In the genomic region with DNA sequence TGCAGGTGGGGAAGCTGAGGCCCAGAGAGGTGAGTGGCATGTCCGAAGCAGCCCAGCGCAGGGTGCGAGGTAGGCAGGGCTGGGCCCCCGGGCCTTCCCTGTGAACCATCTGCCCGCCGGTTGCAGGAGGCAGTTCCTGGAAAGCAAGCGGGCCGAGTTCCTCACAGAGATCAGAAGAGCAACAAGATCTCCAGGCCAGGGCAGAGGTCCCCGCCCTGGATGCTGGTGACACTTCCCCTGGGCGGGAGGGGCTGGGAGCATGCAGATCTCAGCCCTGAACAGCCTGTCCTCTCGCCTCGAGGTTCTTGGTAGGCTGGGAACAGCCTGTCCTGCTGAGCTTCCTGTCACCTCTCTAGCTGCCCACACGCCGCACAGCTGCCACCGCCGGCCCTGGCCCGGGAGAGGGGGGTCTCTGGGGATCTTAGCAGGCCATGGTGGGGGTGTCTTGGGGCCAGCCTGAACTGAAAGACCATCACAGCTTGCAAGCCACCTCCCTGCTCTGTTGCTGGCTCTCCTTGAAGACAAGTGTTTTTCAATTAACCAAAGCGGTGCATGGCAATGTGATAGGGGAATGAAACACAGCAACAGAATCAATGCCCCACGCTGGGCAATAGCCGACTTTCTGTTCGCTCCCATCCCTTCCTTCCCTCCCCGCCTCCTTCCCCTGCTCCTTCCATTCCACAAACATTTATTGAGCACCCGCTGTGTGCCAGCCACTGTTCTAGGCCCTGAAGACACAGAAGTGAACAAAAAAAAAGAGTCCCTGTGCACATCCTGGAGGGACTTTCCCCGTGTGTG, we compare ENCODE assay signal across 1 cellular context.
TF ChIP-seq lines count a peak whose summit lies in the region.

No MANE protein-coding gene starts in this region.

TF ChIP-seq in HepG2, 621 proteins besides CTCF, POLR2A, EP300 and RAD21 (continued from another document and continues in another):
- TF ChIP-seq, protein P1, sequence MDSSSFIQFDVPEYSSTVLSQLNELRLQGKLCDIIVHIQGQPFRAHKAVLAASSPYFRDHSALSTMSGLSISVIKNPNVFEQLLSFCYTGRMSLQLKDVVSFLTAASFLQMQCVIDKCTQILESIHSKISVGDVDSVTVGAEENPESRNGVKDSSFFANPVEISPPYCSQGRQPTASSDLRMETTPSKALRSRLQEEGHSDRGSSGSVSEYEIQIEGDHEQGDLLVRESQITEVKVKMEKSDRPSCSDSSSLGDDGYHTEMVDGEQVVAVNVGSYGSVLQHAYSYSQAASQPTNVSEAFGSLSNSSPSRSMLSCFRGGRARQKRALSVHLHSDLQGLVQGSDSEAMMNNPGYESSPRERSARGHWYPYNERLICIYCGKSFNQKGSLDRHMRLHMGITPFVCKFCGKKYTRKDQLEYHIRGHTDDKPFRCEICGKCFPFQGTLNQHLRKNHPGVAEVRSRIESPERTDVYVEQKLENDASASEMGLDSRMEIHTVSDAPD (CRISPR knock-in tag; IDR thresholded peaks at IDR 0.05) = no peak
- TF ChIP-seq, protein P2, sequence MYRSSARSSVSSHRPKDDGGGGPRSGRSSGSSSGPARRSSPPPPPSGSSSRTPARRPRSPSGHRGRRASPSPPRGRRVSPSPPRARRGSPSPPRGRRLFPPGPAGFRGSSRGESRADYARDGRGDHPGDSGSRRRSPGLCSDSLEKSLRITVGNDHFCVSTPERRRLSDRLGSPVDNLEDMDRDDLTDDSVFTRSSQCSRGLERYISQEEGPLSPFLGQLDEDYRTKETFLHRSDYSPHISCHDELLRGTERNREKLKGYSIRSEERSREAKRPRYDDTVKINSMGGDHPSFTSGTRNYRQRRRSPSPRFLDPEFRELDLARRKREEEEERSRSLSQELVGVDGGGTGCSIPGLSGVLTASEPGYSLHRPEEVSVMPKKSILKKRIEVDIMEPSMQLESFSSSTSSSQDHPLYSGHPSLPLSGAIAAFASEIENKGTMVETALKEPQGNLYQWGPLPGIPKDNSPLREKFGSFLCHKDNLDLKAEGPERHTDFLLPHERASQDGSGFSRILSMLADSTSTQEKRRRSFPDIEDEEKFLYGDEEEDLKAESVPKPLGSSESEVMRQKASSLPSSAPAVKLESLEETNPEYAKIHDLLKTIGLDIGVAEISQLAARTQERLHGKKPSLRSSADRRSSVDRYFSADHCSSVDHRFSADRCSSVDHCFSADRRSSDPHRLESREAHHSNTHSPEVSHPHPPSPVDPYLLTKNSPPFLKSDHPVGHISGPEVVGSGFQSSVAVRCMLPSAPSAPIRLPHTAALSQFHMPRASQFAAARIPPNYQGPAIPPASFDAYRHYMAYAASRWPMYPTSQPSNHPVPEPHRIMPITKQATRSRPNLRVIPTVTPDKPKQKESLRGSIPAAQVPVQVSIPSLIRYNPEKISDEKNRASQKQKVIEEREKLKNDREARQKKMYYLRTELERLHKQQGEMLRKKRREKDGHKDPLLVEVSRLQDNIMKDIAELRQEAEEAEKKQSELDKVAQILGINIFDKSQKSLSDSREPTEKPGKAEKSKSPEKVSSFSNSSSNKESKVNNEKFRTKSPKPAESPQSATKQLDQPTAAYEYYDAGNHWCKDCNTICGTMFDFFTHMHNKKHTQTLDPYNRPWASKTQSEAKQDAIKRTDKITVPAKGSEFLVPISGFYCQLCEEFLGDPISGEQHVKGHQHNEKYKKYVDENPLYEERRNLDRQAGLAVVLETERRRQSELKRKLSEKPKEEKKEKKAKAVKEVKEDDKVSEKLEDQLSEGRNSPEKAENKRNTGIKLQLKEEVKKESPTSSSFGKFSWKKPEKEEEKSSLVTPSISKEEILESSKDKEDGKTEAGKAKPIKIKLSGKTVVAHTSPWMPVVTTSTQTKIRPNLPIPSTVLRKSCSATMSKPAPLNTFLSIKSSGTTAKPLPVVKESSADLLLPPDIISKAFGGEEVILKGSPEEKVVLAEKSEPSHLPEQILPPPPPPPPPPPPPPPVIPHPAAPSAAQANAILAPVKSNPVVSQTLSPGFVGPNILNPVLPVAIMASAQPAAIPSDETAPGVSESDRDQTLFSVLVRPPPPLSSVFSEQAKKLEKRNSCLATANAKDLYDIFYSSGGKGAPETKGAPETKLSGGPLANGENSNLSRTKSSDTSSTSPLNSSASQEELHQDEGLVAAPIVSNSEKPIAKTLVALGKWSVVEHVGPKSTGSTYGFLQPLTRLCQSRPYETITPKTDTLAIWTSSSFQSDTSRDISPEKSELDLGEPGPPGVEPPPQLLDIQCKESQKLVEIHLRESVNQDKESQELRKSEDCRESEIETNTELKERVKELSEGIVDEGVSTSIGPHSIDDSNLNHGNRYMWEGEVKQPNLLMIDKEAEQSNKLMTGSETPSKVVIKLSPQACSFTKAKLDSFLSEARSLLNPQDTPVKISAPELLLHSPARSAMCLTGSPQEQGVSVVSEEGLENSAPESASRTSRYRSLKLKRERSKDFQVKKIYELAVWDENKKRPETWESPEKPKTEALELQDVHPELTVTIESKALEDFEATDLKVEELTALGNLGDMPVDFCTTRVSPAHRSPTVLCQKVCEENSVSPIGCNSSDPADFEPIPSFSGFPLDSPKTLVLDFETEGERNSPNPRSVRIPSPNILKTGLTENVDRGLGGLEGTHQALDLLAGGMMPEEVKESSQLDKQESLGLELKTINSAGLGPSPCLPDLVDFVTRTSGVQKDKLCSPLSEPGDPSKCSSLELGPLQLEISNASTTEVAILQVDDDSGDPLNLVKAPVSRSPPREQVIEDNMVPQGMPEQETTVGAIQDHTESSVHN (CRISPR knock-in tag; IDR thresholded peaks at IDR 0.05) = no peak
- TF ChIP-seq SRY (CRISPR knock-in tag; IDR thresholded peaks at IDR 0.05) (no peak), KDM5A (IDR thresholded peaks at IDR 0.05; ENCODE audit: borderline replicate concordance, low read length) (no peak), ZBTB38 (CRISPR knock-in tag; IDR thresholded peaks at IDR 0.05) (peak; percentile 48), GFI1 (CRISPR knock-in tag; IDR thresholded peaks at IDR 0.05; ENCODE audit: borderline replicate concordance) (no peak; the same call in 1 of the 2 replicates), RFXANK (CRISPR knock-in tag; IDR thresholded peaks at IDR 0.05) (no peak), SIX1 (CRISPR knock-in tag; IDR thresholded peaks at IDR 0.05; ENCODE audit: borderline replicate concordance) (no peak), NR2F1 (CRISPR knock-in tag; IDR thresholded peaks at IDR 0.05) (peak in 1 of 2 experiments; percentile 29; a peak in 1 of 4 replicates), TEAD2 (CRISPR knock-in tag; IDR thresholded peaks at IDR 0.05) (no peak), ZNF124 (CRISPR knock-in tag; IDR thresholded peaks at IDR 0.05) (no peak), PHF20 (CRISPR knock-in tag; IDR thresholded peaks at IDR 0.05) (no peak), ZNF570 (CRISPR knock-in tag; IDR thresholded peaks at IDR 0.05; ENCODE audit: borderline replicate concordance) (no peak), NFATC3 (CRISPR knock-in tag; IDR thresholded peaks at IDR 0.05) (no peak), SMAD9 (CRISPR knock-in tag; IDR thresholded peaks at IDR 0.05) (no peak), SKI (IDR thresholded peaks at IDR 0.05; ENCODE audit: partially characterized antibody) (peak; percentile 25), ZNF772 (CRISPR knock-in tag; IDR thresholded peaks at IDR 0.05) (peak; percentile 59; the same call in 1 of the 2 replicates), ZMYM2 (CRISPR knock-in tag; IDR thresholded peaks at IDR 0.05) (no peak), KLF13 (CRISPR knock-in tag; IDR thresholded peaks at IDR 0.05) (no peak), CCAR2 (optimal IDR thresholded peaks at IDR 0.05; ENCODE audit: low read depth, low read length) (no peak), SNAPC2 (CRISPR knock-in tag; IDR thresholded peaks at IDR 0.05) (no peak), BCL6 (CRISPR knock-in tag; IDR thresholded peaks at IDR 0.05) (peak; percentile 100), KLF15 (CRISPR knock-in tag; IDR thresholded peaks at IDR 0.05; ENCODE audit: borderline replicate concordance) (no peak), ZNF605 (CRISPR knock-in tag; IDR thresholded peaks at IDR 0.05) (peak; percentile 63), ZNF619 (CRISPR knock-in tag; IDR thresholded peaks at IDR 0.05) (no peak), NCOA1 (CRISPR knock-in tag; IDR thresholded peaks at IDR 0.05) (no peak), KDM5B (CRISPR knock-in tag; IDR thresholded peaks at IDR 0.05; ENCODE audit: borderline replicate concordance) (no peak; the same call in 1 of the 2 replicates), SP1 (IDR thresholded peaks at IDR 0.05) (no peak), SP1 (CRISPR knock-in tag; IDR thresholded peaks at IDR 0.05) (no peak), HOXA7 (CRISPR knock-in tag; IDR thresholded peaks at IDR 0.05) (no peak), HOXD1 (CRISPR knock-in tag; IDR thresholded peaks at IDR 0.05) (0 out of 2 replicates have a peak, but pooled peaks have one; percentile 34)
- TF ChIP-seq, protein P3, sequence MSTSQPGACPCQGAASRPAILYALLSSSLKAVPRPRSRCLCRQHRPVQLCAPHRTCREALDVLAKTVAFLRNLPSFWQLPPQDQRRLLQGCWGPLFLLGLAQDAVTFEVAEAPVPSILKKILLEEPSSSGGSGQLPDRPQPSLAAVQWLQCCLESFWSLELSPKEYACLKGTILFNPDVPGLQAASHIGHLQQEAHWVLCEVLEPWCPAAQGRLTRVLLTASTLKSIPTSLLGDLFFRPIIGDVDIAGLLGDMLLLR (CRISPR knock-in tag; IDR thresholded peaks at IDR 0.05) = no peak
- TF ChIP-seq, protein P4, sequence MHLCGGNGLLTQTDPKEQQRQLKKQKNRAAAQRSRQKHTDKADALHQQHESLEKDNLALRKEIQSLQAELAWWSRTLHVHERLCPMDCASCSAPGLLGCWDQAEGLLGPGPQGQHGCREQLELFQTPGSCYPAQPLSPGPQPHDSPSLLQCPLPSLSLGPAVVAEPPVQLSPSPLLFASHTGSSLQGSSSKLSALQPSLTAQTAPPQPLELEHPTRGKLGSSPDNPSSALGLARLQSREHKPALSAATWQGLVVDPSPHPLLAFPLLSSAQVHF (CRISPR knock-in tag; IDR thresholded peaks at IDR 0.05) = no peak
- TF ChIP-seq, protein P5, sequence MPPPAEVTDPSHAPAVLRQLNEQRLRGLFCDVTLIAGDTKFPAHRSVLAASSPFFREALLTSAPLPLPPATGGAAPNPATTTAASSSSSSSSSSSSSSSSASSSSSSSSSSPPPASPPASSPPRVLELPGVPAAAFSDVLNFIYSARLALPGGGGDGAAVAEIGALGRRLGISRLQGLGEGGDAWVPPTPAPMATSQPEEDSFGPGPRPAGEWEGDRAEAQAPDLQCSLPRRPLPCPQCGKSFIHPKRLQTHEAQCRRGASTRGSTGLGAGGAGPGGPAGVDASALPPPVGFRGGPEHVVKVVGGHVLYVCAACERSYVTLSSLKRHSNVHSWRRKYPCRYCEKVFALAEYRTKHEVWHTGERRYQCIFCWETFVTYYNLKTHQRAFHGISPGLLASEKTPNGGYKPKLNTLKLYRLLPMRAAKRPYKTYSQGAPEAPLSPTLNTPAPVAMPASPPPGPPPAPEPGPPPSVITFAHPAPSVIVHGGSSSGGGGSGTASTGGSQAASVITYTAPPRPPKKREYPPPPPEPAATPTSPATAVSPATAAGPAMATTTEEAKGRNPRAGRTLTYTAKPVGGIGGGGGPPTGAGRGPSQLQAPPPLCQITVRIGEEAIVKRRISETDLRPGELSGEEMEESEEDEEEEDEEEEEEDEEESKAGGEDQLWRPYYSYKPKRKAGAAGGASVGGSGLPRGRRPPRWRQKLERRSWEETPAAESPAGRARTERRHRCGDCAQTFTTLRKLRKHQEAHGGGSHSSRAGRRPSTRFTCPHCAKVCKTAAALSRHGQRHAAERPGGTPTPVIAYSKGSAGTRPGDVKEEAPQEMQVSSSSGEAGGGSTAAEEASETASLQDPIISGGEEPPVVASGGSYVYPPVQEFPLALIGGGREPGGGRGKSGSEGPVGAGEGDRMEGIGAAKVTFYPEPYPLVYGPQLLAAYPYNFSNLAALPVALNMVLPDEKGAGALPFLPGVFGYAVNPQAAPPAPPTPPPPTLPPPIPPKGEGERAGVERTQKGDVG (CRISPR knock-in tag; IDR thresholded peaks at IDR 0.05; ENCODE audit: borderline replicate concordance) = no peak
- TF ChIP-seq, protein P6, sequence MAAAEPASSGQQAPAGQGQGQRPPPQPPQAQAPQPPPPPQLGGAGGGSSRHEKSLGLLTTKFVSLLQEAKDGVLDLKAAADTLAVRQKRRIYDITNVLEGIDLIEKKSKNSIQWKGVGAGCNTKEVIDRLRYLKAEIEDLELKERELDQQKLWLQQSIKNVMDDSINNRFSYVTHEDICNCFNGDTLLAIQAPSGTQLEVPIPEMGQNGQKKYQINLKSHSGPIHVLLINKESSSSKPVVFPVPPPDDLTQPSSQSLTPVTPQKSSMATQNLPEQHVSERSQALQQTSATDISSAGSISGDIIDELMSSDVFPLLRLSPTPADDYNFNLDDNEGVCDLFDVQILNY (CRISPR knock-in tag; conservative IDR thresholded peaks at IDR 0.05) = no peak
- TF ChIP-seq, protein P7, sequence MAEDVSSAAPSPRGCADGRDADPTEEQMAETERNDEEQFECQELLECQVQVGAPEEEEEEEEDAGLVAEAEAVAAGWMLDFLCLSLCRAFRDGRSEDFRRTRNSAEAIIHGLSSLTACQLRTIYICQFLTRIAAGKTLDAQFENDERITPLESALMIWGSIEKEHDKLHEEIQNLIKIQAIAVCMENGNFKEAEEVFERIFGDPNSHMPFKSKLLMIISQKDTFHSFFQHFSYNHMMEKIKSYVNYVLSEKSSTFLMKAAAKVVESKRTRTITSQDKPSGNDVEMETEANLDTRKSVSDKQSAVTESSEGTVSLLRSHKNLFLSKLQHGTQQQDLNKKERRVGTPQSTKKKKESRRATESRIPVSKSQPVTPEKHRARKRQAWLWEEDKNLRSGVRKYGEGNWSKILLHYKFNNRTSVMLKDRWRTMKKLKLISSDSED (CRISPR knock-in tag; IDR thresholded peaks at IDR 0.05) = 0 out of 2 replicates have a peak, but pooled peaks have one; percentile 73
- TF ChIP-seq, protein P8, sequence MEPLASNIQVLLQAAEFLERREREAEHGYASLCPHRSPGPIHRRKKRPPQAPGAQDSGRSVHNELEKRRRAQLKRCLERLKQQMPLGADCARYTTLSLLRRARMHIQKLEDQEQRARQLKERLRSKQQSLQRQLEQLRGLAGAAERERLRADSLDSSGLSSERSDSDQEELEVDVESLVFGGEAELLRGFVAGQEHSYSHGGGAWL (CRISPR knock-in tag; IDR thresholded peaks at IDR 0.05) = no peak
- TF ChIP-seq, protein P9, sequence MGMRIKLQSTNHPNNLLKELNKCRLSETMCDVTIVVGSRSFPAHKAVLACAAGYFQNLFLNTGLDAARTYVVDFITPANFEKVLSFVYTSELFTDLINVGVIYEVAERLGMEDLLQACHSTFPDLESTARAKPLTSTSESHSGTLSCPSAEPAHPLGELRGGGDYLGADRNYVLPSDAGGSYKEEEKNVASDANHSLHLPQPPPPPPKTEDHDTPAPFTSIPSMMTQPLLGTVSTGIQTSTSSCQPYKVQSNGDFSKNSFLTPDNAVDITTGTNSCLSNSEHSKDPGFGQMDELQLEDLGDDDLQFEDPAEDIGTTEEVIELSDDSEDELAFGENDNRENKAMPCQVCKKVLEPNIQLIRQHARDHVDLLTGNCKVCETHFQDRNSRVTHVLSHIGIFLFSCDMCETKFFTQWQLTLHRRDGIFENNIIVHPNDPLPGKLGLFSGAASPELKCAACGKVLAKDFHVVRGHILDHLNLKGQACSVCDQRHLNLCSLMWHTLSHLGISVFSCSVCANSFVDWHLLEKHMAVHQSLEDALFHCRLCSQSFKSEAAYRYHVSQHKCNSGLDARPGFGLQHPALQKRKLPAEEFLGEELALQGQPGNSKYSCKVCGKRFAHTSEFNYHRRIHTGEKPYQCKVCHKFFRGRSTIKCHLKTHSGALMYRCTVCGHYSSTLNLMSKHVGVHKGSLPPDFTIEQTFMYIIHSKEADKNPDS (CRISPR knock-in tag; IDR thresholded peaks at IDR 0.05) = no peak
- TF ChIP-seq, protein P10, sequence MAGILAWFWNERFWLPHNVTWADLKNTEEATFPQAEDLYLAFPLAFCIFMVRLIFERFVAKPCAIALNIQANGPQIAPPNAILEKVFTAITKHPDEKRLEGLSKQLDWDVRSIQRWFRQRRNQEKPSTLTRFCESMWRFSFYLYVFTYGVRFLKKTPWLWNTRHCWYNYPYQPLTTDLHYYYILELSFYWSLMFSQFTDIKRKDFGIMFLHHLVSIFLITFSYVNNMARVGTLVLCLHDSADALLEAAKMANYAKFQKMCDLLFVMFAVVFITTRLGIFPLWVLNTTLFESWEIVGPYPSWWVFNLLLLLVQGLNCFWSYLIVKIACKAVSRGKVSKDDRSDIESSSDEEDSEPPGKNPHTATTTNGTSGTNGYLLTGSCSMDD (CRISPR knock-in tag; IDR thresholded peaks at IDR 0.05) = no peak
